Comparison of ENCODE assay signal across 8 cellular contexts in genomic region chr4:154164931-154165839, GRCh38.
DNase-seq lines count a peak whose midpoint lies in the region; ATAC-seq and TF ChIP-seq lines count a peak whose summit lies in the region.

No MANE protein-coding gene starts in this region.

- CTCF ChIA-PET in OCI-LY7 (lab: Charles Lee; ENCODE audit: unreplicated experiment), result no interaction called here

- no peaks in the 10 kb centered on the region for H3K79me2 ChIP-seq in OCI-LY7 (ENCODE audit: insufficient read depth, low read depth, low read length)

- no peak overlapping the region for H3K4me2 ChIP-seq in OCI-LY7 (ENCODE audit: low read length)

- no peaks in the 10 kb centered on the region for H3K9me2 ChIP-seq in OCI-LY7 (ENCODE audit: insufficient read depth, low read length)

- intact Hi-C loops in OCI-LY7 (cut with micrococcal nuclease; ENCODE audit: unreplicated experiment), result no loop called here

- peak; percentile 86 for ATAC-seq in GM21423 (IDR thresholded peaks at IDR 0.05; ENCODE audit: unreplicated experiment)

- no peaks in the 10 kb centered on the region for H4K20me1 ChIP-seq in OCI-LY7 (ENCODE audit: insufficient read depth, low read length)

- H3K36me3 ChIP-seq in OCI-LY7 (ENCODE audit: insufficient read depth, low read length), result no peaks in the 10 kb centered on the region

- POLR2A ChIA-PET in OCI-LY7 (lab: Charles Lee), result no interaction called here

- no peaks in the 10 kb centered on the region for H3K9me3 ChIP-seq in OCI-LY7 (ENCODE audit: low read length)

- no peak overlapping the region for H3K27ac ChIP-seq in OCI-LY7 (ENCODE audit: low read depth, low read length, poor library complexity, severe bottlenecking)

- DNase-seq in Daoy (ENCODE audit: low read depth) (peak; percentile 88), HPDE6-E6E7 (ENCODE audit: extremely low spot score) (peak; percentile 11), fibroblast of gingiva (ENCODE audit: low read depth) (peak; percentile 65), ureter (ENCODE audit: low spot score) (peak; percentile 43), NCI-H82 treated with DMSO at 0.1 percent for 48 hours (lab: John Stamatoyannopoulos, UW; ENCODE audit: unreplicated experiment) (no peak), OCI-LY7 (ENCODE audit: low spot score) (no peak), NCI-H2107 (lab: John Stamatoyannopoulos, UW) (no peak)

- BruUV-seq in OCI-LY7 (replicated peaks; lab: Mats Ljungman, UMichigan), result no TSS peak

- H3K4me3 ChIP-seq in OCI-LY7 (ENCODE audit: low read depth, low read length, poor library complexity, severe bottlenecking), result no peak overlapping the region

- TF ChIP-seq CTCF in OCI-LY7 (conservative IDR thresholded peaks at IDR 0.05; ENCODE audit: low read length), result no peak

- H2AFZ ChIP-seq in OCI-LY7 (ENCODE audit: low read length), result no peak overlapping the region

- H3K4me1 ChIP-seq in OCI-LY7 (ENCODE audit: insufficient read depth, low read length, poor library complexity, severe bottlenecking), result no peaks in the 10 kb centered on the region

Comparison
In these comparisons a context has a peak if more than half of its experiments do, and no peak if none do; other contexts are left out.
1. DNase-seq: peak in Daoy (single experiment), HPDE6-E6E7 (single experiment), fibroblast of gingiva (single experiment) and ureter (single experiment); none in NCI-H82 treated with DMSO at 0.1 percent for 48 hours (single experiment), OCI-LY7 (single experiment) and NCI-H2107 (single experiment).